Comparison of ENCODE assay signal across 8 cellular contexts in genomic region chr3:138174421-138175122, GRCh38. TPM values are rescaled to one million over a fixed set of nuclear protein-coding genes. Genes with fewer than 3 reads are reported as not detected.
DNase-seq lines count a peak whose midpoint lies in the region; ATAC-seq, FAIRE-seq and TF ChIP-seq lines count a peak whose summit lies in the region.

Gene DBR1 (minus strand): TSS chr3:138174921. CDS start chr3:138174795, 126 bp downstream.

- 0 to 1% (median 0%) methylated on average over 38 of the region's 38 CpGs for WGBS in psoas muscle, 3 donors

- TF ChIP-seq CTCF in right atrium auricular region (IDR thresholded peaks at IDR 0.05) (no peak), psoas muscle (IDR thresholded peaks at IDR 0.05) (no peak)

- intact Hi-C loops in T-helper 2 cell treated with Interferon-gamma antibody and Interleukin-4, amounts not matched to agents 100 ng/mL and 5 ng/mL, for 36 hours (cut with micrococcal nuclease) = loop anchor here (1.0 to 5.0 kb wide), 4 partner anchors 13 to 763 kb away; partner anchors contain the start of genes ARMC8 and PIK3CB
- intact Hi-C loops in psoas muscle (cut with DNase I) = no loop called here

- DNase-seq in NCI-H1694 treated with DMSO at 0.1 percent for 48 hours (lab: John Stamatoyannopoulos, UW) = peak; percentile 82
- peak in 56 of 58 donors; percentile 5 to 78 (median 52) for DNase-seq in anterior cingulate cortex (lab: John Stamatoyannopoulos, UW)
- peak; percentile 84 for DNase-seq in right atrium auricular region (ENCODE audit: low spot score)
- peak; percentile 64 to 79 for DNase-seq in psoas muscle
- DNase-seq in urothelium cell line (ENCODE audit: low spot score) = peak; percentile 78

- ATAC-seq in GM18502 (IDR thresholded peaks at IDR 0.05; ENCODE audit: poor library complexity, unreplicated experiment) (peak; percentile 93), HG02938 (IDR thresholded peaks at IDR 0.05; ENCODE audit: unreplicated experiment) (peak; percentile 86), psoas muscle (peak; percentile 89 to 97 (median 94))

- H3K36me3 ChIP-seq in right atrium auricular region = peaks cover 21% of the 10 kb centered on the region
- peaks cover 3 to 29% of the 10 kb centered on the region in 2 donors for H3K36me3 ChIP-seq in psoas muscle (ENCODE audit: insufficient read depth in 1 of 2, low read depth in 1 of 2)

- no peak for FAIRE-seq in urothelium cell line (lab: Jason Lieb, UNC)

- peak within 1 kb of the TSS; percentile 77 to 80 for H3K27ac ChIP-seq in right atrium auricular region
- H3K27ac ChIP-seq in psoas muscle = peak within 1 kb of the TSS; percentile 83

- H3K4me3 ChIP-seq in right atrium auricular region (peak within 1 kb of the TSS; percentile 74 to 90), psoas muscle (peak within 1 kb of the TSS; percentile 86)

- H3K27me3 ChIP-seq in right atrium auricular region (no peaks in the 10 kb centered on the region), psoas muscle (ENCODE audit: insufficient read depth in 3 of 3, low read length in 2 of 3) (no peaks in the 10 kb centered on the region)

- H3K9me3 ChIP-seq in right atrium auricular region = no peaks in the 10 kb centered on the region
- H3K9me3 ChIP-seq in psoas muscle = no peaks in the 10 kb centered on the region

- peaks cover 0 to 23% of the 10 kb centered on the region in 2 donors for H3K4me1 ChIP-seq in right atrium auricular region
- H3K4me1 ChIP-seq in psoas muscle = peaks cover 18% of the 10 kb centered on the region

RNA-seq across cellular contexts. Expression of gene DBR1, which starts in this region (rescaled TPM):
- 21.5 and 22.2 TPM in 2 replicates for total RNA-seq in T-helper 2 cell treated with Interferon-gamma antibody and Interleukin-4, amounts not matched to agents 100 ng/mL and 5 ng/mL, for 36 hours
- 1 to 10 TPM; 6.9 to 8.1 TPM for total RNA-seq in right atrium auricular region
- 1 to 10 TPM; 4.3 to 8.1 (median 5.9) TPM for total RNA-seq in psoas muscle
- 10 to 100 TPM in 1 of 3 donors, 1 to 10 TPM in 2; 5.6 to 13.6 (median 9.6) TPM for polyA plus RNA-seq in psoas muscle

Comparison
In these comparisons a context has a peak if more than half of its experiments do, and no peak if none do; other contexts are left out.
1. Peak in every context shown above with its lines: DNase-seq, ATAC-seq, H3K4me3 ChIP-seq and H3K27ac ChIP-seq.